ENCODE assay signal across 8 cellular contexts in genomic region chr6:27814665-27815424, GRCh38.
A peak's percentile ranks its signal among the peaks of the same experiment; 100 is the strongest.
DNase-seq lines count a peak whose midpoint lies in the region; ATAC-seq and TF ChIP-seq lines count a peak whose summit lies in the region.

No MANE protein-coding gene starts in this region.

- H3K9me3 ChIP-seq in OCI-LY1 (ENCODE audit: low read length) (no peaks in the 10 kb centered on the region), fibroblast of lung (ENCODE audit: control insufficient read depth, insufficient read depth, low read depth, low read length) (no peaks in the 10 kb centered on the region), upper lobe of right lung (no peaks in the 10 kb centered on the region)

- H3K4me1 ChIP-seq in OCI-LY1 (ENCODE audit: insufficient read depth, low read length, severe bottlenecking) (peaks cover 70% of the 10 kb centered on the region), fibroblast of lung (ENCODE audit: control insufficient read depth, extremely low read depth, insufficient read depth, low read length) (peaks cover 2% of the 10 kb centered on the region), upper lobe of right lung (no peaks in the 10 kb centered on the region)

- no peaks in the 10 kb centered on the region for H3K79me2 ChIP-seq in OCI-LY1 (ENCODE audit: insufficient read depth, low read length)
- no peaks in the 10 kb centered on the region for H3K79me2 ChIP-seq in fibroblast of lung (ENCODE audit: control insufficient read depth, insufficient read depth, low read length)

- H3K27ac ChIP-seq in OCI-LY1 (ENCODE audit: low read depth, low read length, poor library complexity, severe bottlenecking) = peak overlapping the region; percentile 100
- H3K27ac ChIP-seq in fibroblast of lung (ENCODE audit: insufficient read depth, low read length) = peak overlapping the region; percentile 84
- no peak overlapping the region for H3K27ac ChIP-seq in upper lobe of right lung

- no peaks in the 10 kb centered on the region for H3K9me2 ChIP-seq in OCI-LY1 (ENCODE audit: low read depth, low read length)

- intact Hi-C loops in natural killer cell (cut with micrococcal nuclease) = loop anchor here (2.0 kb wide), 1 partner anchor 50 kb away; a partner anchor contains a TSS
- intact Hi-C loops in upper lobe of right lung (cut with DNase I) = no loop called here

- peak overlapping the region; percentile 91 for H3K9ac ChIP-seq in OCI-LY1 (ENCODE audit: low read length)
- H3K9ac ChIP-seq in fibroblast of lung (ENCODE audit: insufficient read depth, low read length) = peak overlapping the region; percentile 11

- no peaks in the 10 kb centered on the region for H3K36me3 Mint-ChIP-seq in natural killer cell

- TF ChIP-seq CTCF in OCI-LY1 (IDR thresholded peaks at IDR 0.05; ENCODE audit: low read length) (no peak), fibroblast of lung (conservative IDR thresholded peaks at IDR 0.05 in 1 of 2, IDR thresholded peaks at IDR 0.05 in 1 of 2; ENCODE audit: low read depth in 1 of 2, low read length in 2 of 2) (no peak), natural killer cell (IDR thresholded peaks at IDR 0.05) (no peak), upper lobe of right lung (IDR thresholded peaks at IDR 0.05) (no peak)

- no peaks in the 10 kb centered on the region for H3K27me3 ChIP-seq in OCI-LY1 (ENCODE audit: insufficient read depth, low read length)
- no peaks in the 10 kb centered on the region for H3K27me3 ChIP-seq in fibroblast of lung (ENCODE audit: control insufficient read depth, insufficient read depth, low read length)
- H3K27me3 ChIP-seq in upper lobe of right lung = peaks cover 25% of the 10 kb centered on the region

- H2AFZ ChIP-seq in OCI-LY1 (ENCODE audit: low read length) (no peak overlapping the region), fibroblast of lung (ENCODE audit: low read length) (peak overlapping the region; percentile 95)

- H3F3A ChIP-seq in OCI-LY1 (ENCODE audit: insufficient read depth, low read length) = peaks cover 19% of the 10 kb centered on the region

- peak; percentile 78 for DNase-seq in AG20443 (ENCODE audit: low spot score)
- DNase-seq in activated T-cell treated with anti-CD3 and anti-CD28 coated beads, Interleukin-2, amount 50 U/mL, for 48 hours = peak; percentile 81 to 83
- DNase-seq in fibroblast of lung (ENCODE audit: low read depth in 2 of 2) = peak; percentile 94 to 99
- peak; percentile 48 for DNase-seq in natural killer cell
- DNase-seq in upper lobe of right lung = no peak

- H3K4me1 Mint-ChIP-seq in natural killer cell = peaks cover 31 to 35% of the 10 kb centered on the region in 2 donors

- no peaks in the 10 kb centered on the region for H3K9me3 Mint-ChIP-seq in natural killer cell

- H3K27me3 Mint-ChIP-seq in natural killer cell (ENCODE audit: low read depth in 2 of 2) = no peaks in the 10 kb centered on the region

- H4K20me1 ChIP-seq in OCI-LY1 (ENCODE audit: insufficient read depth, low read length) (no peaks in the 10 kb centered on the region), fibroblast of lung (ENCODE audit: control insufficient read depth, extremely low read depth, insufficient read depth, low read length) (no peaks in the 10 kb centered on the region)

- peak overlapping the region; percentile 72 for H3K4me2 ChIP-seq in OCI-LY1 (ENCODE audit: low read length)
- peak overlapping the region; percentile 85 for H3K4me2 ChIP-seq in fibroblast of lung (ENCODE audit: extremely low read depth, insufficient read depth, low read length)

- peak overlapping the region; percentile 93 to 94 for H3K27ac Mint-ChIP-seq in natural killer cell

- ATAC-seq in GM19043 (IDR thresholded peaks at IDR 0.05; ENCODE audit: low read depth, unreplicated experiment) = peak; percentile 54
- ATAC-seq in HG03354 (IDR thresholded peaks at IDR 0.05; ENCODE audit: poor library complexity, severe bottlenecking, unreplicated experiment) = peak; percentile 59
- ATAC-seq in natural killer cell = peak; percentile 75 to 90 (median 79)
- ATAC-seq in upper lobe of right lung = peak; percentile 83

- peak overlapping the region; percentile 88 for H3K4me3 Mint-ChIP-seq in natural killer cell

- H3K4me3 ChIP-seq in OCI-LY1 (ENCODE audit: low read depth, low read length, poor library complexity, severe bottlenecking) (peak overlapping the region; percentile 81), fibroblast of lung (replicated peaks in 1 of 4; ENCODE audit: control extremely low read depth in 1 of 4, insufficient read depth in 1 of 4, low read depth in 3 of 4, low read length in 4 of 4) (peak overlapping the region; percentile 40 to 60 (median 51)), upper lobe of right lung (peak overlapping the region; percentile 45)

- H3K36me3 ChIP-seq in OCI-LY1 (ENCODE audit: insufficient read depth, low read length) (peaks cover 5% of the 10 kb centered on the region; the same call in 1 of the 2 replicates), fibroblast of lung (ENCODE audit: control insufficient read depth, insufficient read depth, low read length) (no peaks in the 10 kb centered on the region), upper lobe of right lung (no peaks in the 10 kb centered on the region)
